ENCODE assay signal across 22 cellular contexts in the genomic region with DNA sequence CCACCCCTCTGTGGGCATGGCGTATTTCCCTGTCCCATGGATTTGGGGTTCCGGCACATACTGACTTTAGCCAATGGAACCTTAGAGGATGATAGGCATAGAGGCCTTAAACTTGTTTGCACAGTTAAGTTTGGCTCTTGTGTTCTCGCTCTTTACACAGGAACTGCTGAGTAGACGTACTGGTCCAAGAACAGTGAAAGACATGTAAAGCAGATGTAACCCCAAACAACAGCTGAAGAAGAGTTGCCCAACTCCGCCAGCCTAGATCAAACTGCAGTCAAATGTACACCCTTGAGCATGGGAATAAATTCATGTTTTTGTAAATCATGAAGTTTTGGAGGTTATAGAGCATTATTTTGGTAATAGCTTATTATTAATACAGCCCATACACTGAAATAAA.
"Had no signal": no experiment of that assay in that cellular context is flagged by ENCODE, and none has a peak within 500 bp of the region (broad histone marks: within the 10 kb centered on the region; RNA-seq: fewer than 3 reads in every experiment).

No MANE protein-coding gene starts in this region.

- DNase-seq: islet precursor cell; left ventricle myocardium inferior; mesendoderm; natural killer cell; nephron progenitor cell; occipital lobe; right lobe of liver; stimulated activated CD4-positive, alpha-beta T cell treated with anti-CD3 and anti-CD28 coated beads, Interleukin-12 subunit alpha, Interleukin-12 subunit beta, amount 100 ng/mL, for 4 hours; stimulated activated CD4-positive, alpha-beta T cell treated with anti-CD3 and anti-CD28 coated beads, Interleukin-15, amount 100 ng/mL, for 24 hours; stimulated activated CD4-positive, alpha-beta T cell treated with anti-CD3 and anti-CD28 coated beads, Interleukin-2, amount 100 ng/mL, for 24 hours; stimulated activated CD4-positive, alpha-beta T cell treated with anti-CD3 and anti-CD28 coated beads, Interleukin-4, amount 100 ng/mL, for 1 hour; stimulated activated naive CD4-positive, alpha-beta T cell; uterus had no signal

- H3K36me3 ChIP-seq: left ventricle myocardium inferior, neural progenitor cell, neutrophil, right atrium auricular region, right lobe of liver, suprapubic skin, tibial nerve, uterus had no signal

- H2AFZ ChIP-seq: neural progenitor cell, parathyroid adenoma had no signal

- H3K4me2 ChIP-seq: hepatocyte, neural progenitor cell had no signal

- H3K27me3 ChIP-seq: hepatocyte, neural progenitor cell, neutrophil, right atrium auricular region, right lobe of liver, suprapubic skin, tibial nerve, uterus had no signal

- H3K9ac ChIP-seq: neural progenitor cell, parathyroid adenoma had no signal

- H3K79me2 ChIP-seq: hepatocyte, parathyroid adenoma had no signal

- ATAC-seq: natural killer cell, right lobe of liver had no signal

- H3K27ac ChIP-seq: hepatocyte, left ventricle myocardium inferior, neural progenitor cell, neutrophil, parathyroid adenoma, right atrium auricular region, right lobe of liver, skin epidermis, suprapubic skin, tibial nerve, uterus had no signal

- H3K4me3 ChIP-seq: hepatocyte, left ventricle myocardium inferior, lung, neural progenitor cell, right atrium auricular region, right lobe of liver, skin epidermis, suprapubic skin, tibial nerve, uterus had no signal

- H3K9me3 ChIP-seq: left ventricle myocardium inferior, neutrophil, right atrium auricular region, right lobe of liver, suprapubic skin, tibial nerve, uterus had no signal

- H3K4me1 ChIP-seq: parathyroid adenoma, uterus had no signal
